In the genomic region with DNA sequence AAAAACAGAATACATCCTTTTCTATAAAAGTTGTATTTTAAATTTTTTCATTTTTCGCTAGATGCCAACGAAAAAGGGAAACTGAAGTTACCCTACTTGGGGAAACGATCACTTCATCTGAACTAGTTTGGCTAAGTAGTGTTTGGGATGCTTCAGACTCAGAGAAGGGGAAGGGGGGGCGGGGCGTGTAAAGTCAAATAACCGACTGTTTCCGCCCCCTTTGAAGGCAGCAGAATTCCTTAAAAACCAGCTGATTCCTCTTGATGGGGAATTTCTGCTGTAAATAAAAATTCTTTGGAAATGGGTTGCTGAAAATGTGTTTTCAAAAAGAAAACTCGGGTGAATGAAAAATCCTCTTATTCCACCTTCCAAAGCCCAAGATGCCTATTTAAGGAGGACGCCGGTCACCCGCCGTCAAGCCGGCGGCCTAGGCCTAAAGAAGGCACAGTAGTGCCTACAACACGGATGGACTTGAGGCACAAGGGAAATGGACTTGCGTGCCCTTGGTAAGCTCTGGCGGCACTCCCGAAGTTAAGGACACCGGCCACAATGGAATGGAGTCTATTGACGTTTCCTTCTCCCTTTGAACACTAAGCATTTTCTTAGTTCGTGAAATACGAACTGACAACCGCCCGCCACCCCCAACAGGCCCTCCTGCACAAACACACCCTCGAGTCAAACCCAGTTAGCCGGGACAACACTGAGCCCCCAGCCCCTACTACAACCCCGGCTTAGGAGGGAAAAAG, we compare ENCODE assay signal across 8 cellular contexts. TPM values are rescaled to one million over a fixed set of nuclear protein-coding genes. Genes with fewer than 3 reads are reported as not detected.
DNase-seq lines count a peak whose midpoint lies in the region; ATAC-seq and TF ChIP-seq lines count a peak whose summit lies in the region.

No MANE protein-coding gene starts in this region.

- H3K4me1 ChIP-seq in KMS-11 (ENCODE audit: low read depth, poor library complexity, severe bottlenecking) (peaks cover 18% of the 10 kb centered on the region), SJSA1 (replicated peaks) (peaks cover 32% of the 10 kb centered on the region), iPS DF 6.9 (ENCODE audit: control insufficient read depth, insufficient read depth, low read length) (no peaks in the 10 kb centered on the region)

- H3K79me2 ChIP-seq in KMS-11 (ENCODE audit: insufficient read depth, low read depth): peaks cover 59% of the 10 kb centered on the region

- peak overlapping the region; percentile 50; the same call in 1 of the 2 replicates for H3K27ac ChIP-seq in KMS-11
- H3K27ac ChIP-seq in SJSA1: 0 out of 2 replicates have a peak overlapping the region, but pooled peaks have one; percentile 96
- peak overlapping the region; percentile 98 for H3K27ac ChIP-seq in brain microvascular endothelial cell
- H3K27ac ChIP-seq in iPS DF 6.9 (ENCODE audit: low read length): no peak overlapping the region

- TF ChIP-seq CTCF in KMS-11 (conservative IDR thresholded peaks at IDR 0.05; ENCODE audit: low read depth, low read length) (no peak), brain microvascular endothelial cell (IDR thresholded peaks at IDR 0.05; ENCODE audit: low read depth, low read length, missing control alignments) (no peak)

- H4K20me1 ChIP-seq in KMS-11 (ENCODE audit: insufficient read depth): no peaks in the 10 kb centered on the region

- H3K36me3 ChIP-seq in KMS-11 (ENCODE audit: insufficient read depth) (no peaks in the 10 kb centered on the region), SJSA1 (peaks cover 9% of the 10 kb centered on the region), brain microvascular endothelial cell (replicated peaks) (no peaks in the 10 kb centered on the region), iPS DF 6.9 (ENCODE audit: control insufficient read depth, insufficient read depth, low read length) (no peaks in the 10 kb centered on the region)

- H3K9ac ChIP-seq in KMS-11: peak overlapping the region; percentile 67; the same call in 1 of the 2 replicates

- in situ Hi-C loops in brain microvascular endothelial cell (cut with HindIII; ENCODE audit: low pct_ligation_motif_present, low sequenced_read_pairs): no loop called here

- peak; percentile 54 for DNase-seq in DMS79 treated with DMSO at 0.1 percent for 48 hours (lab: John Stamatoyannopoulos, UW)
- peak; percentile 58 to 63 for DNase-seq in SJSA1 (ENCODE audit: low read depth in 1 of 2, low spot score in 2 of 2)
- peak; percentile 50 for DNase-seq in brain microvascular endothelial cell
- DNase-seq in iPS DF 6.9 (ENCODE audit: low read depth, low spot score): no peak
- peak; percentile 65 for DNase-seq in renal cortical epithelial cell (ENCODE audit: low read depth)
- no peak for DNase-seq in cerebellar nuclear complex (lab: John Stamatoyannopoulos, UW)

- H3K9me3 ChIP-seq in SJSA1 (replicated peaks) (no peaks in the 10 kb centered on the region), iPS DF 6.9 (ENCODE audit: control insufficient read depth, insufficient read depth, low read length) (no peaks in the 10 kb centered on the region)

- H3K27me3 ChIP-seq in KMS-11 (ENCODE audit: insufficient read depth, low read depth): no peaks in the 10 kb centered on the region
- H3K27me3 ChIP-seq in SJSA1 (replicated peaks): no peaks in the 10 kb centered on the region
- no peaks in the 10 kb centered on the region for H3K27me3 ChIP-seq in brain microvascular endothelial cell (replicated peaks)
- no peaks in the 10 kb centered on the region for H3K27me3 ChIP-seq in iPS DF 6.9 (ENCODE audit: control insufficient read depth, insufficient read depth, low read length)

- no peak overlapping the region for H3K4me3 ChIP-seq in KMS-11 (IDR thresholded peaks at IDR 0.05; ENCODE audit: insufficient read depth, low read depth, low read length)
- peak overlapping the region; percentile 98 for H3K4me3 ChIP-seq in SJSA1
- H3K4me3 ChIP-seq in brain microvascular endothelial cell (ENCODE audit: low read depth, low read length): peak overlapping the region; percentile 88
- H3K4me3 ChIP-seq in iPS DF 6.9 (ENCODE audit: low read length): peak overlapping the region; percentile 99; the same call in 1 of the 2 replicates

- peak overlapping the region; percentile 57; the same call in 1 of the 2 replicates for H2AFZ ChIP-seq in KMS-11 (ENCODE audit: low read depth)

- H3K4me2 ChIP-seq in KMS-11: peak overlapping the region; percentile 60

- no CpG with 5 or more reads among the region's 27 CpGs for WGBS in iPS DF 6.9 (ENCODE audit: insufficient coverage, insufficient read length)

- no peak for ATAC-seq in GM21381 (IDR thresholded peaks at IDR 0.05; ENCODE audit: unreplicated experiment)

RNA-seq across cellular contexts. Expression of a gene that starts 2.0 kb away (rescaled TPM):
- total RNA-seq in SJSA1 (2014; rRNA removed; shearing (Covaris generic)): 13.6 and 19.0 TPM in 2 replicates
- 7.8 and 59.4 TPM in 2 replicates for total RNA-seq in renal cortical epithelial cell

Comparison
In these comparisons a context has a peak if more than half of its experiments do, and no peak if none do; other contexts are left out.
1. DNase-seq: peak in DMS79 treated with DMSO at 0.1 percent for 48 hours (single experiment), SJSA1 (2 of 2), brain microvascular endothelial cell (single experiment) and renal cortical epithelial cell (single experiment); none in iPS DF 6.9 (single experiment) and cerebellar nuclear complex (0 of 2).